1 cellular context compared by ENCODE assay signal in genomic region chrX:75784689-75785491, GRCh38.
TF ChIP-seq lines count a peak whose summit lies in the region.

MAGEE2 (minus strand) TSS chrX:75785254; CDS start chrX:75785051, 203 bp downstream.

TF ChIP-seq in IMR-90, 13 proteins besides CTCF, POLR2A, EP300 and RAD21 (continued from another document):
- TF ChIP-seq, protein P1, sequence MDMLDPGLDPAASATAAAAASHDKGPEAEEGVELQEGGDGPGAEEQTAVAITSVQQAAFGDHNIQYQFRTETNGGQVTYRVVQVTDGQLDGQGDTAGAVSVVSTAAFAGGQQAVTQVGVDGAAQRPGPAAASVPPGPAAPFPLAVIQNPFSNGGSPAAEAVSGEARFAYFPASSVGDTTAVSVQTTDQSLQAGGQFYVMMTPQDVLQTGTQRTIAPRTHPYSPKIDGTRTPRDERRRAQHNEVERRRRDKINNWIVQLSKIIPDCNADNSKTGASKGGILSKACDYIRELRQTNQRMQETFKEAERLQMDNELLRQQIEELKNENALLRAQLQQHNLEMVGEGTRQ (IDR thresholded peaks at IDR 0.05; ENCODE audit: low read depth, low read length): no peak
- TF ChIP-seq RFX5 (IDR thresholded peaks at IDR 0.05; ENCODE audit: low read depth, low read length): no peak
